Comparison of ENCODE assay signal across 7 cellular contexts in the genomic region with DNA sequence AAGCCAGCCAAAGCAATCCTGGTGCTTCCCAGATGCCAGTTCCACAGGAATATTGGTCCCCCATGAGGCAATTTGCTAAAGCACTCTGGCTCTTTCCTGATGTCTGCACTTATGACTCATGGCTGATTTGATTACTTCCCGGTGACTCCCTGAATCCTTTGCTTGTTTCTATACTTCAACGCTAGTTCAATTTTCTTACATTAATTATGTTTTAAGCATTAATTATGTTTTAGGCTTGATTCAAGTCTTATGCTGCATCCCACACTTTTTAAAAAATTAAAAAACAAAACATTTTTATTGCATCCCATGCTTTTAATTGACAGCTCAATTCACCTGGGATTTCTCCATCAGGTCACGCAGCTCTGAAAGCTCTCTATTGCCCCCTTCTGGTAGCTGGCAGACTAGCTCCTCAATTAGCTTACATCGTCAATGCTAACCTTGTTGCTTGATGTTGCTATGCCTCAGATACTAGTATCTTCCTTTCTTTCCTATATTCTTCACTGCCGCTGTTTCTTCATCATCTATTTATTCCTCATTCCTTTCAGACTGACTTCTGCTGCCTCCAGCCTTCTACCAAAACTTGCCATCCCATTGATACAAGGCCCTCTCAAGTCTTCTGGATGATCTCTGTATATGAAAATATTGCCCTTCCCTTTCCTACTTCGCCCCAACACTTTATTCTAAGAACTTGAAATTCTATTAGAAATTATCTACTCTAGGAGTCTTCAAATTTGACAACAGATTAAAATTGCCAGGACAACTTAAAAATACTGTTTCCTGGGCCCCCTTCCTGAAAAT.
DNase-seq lines count a peak whose midpoint lies in the region; ATAC-seq and TF ChIP-seq lines count a peak whose summit lies in the region.

No MANE protein-coding gene starts in this region.

- DNase-seq in NCI-H1930 (lab: John Stamatoyannopoulos, UW), result peak; percentile 46 to 67
- peak; percentile 68 for DNase-seq in WERI-Rb-1
- peak; percentile 80 to 84 for DNase-seq in cardiac fibroblast (ENCODE audit: low read depth in 2 of 2)
- DNase-seq in kidney glomerular epithelial cell (lab: John Stamatoyannopoulos, UW), result peak; percentile 94
- DNase-seq in stimulated activated CD4-positive, alpha-beta T cell treated with anti-CD3 and anti-CD28 coated beads, Interleukin-4, amount 100 ng/mL, for 4 hours, result peak; percentile 35 to 50

- H3K9me3 ChIP-seq in WERI-Rb-1 (ENCODE audit: severe bottlenecking), result no peaks in the 10 kb centered on the region

- H3K27me3 ChIP-seq in WERI-Rb-1 (ENCODE audit: insufficient read depth, low read depth, severe bottlenecking), result no peaks in the 10 kb centered on the region

- H3K27ac ChIP-seq in WERI-Rb-1, result no peak overlapping the region

- H3K4me3 ChIP-seq in WERI-Rb-1 (ENCODE audit: low read depth, low read length) (no peak overlapping the region), cardiac fibroblast (replicated peaks in 1 of 2; ENCODE audit: low read depth in 2 of 2, low read length in 2 of 2) (no peak overlapping the region)

- no peaks in the 10 kb centered on the region for H3K36me3 ChIP-seq in WERI-Rb-1

- peak; percentile 79 for ATAC-seq in HG02759 (IDR thresholded peaks at IDR 0.05; ENCODE audit: unreplicated experiment)

- TF ChIP-seq CTCF in GM12874 (IDR thresholded peaks at IDR 0.05; ENCODE audit: insufficient read depth, low read depth, low read length) (peak; percentile 83), WERI-Rb-1 (IDR thresholded peaks at IDR 0.05; ENCODE audit: low read depth, low read length) (peak; percentile 85), cardiac fibroblast (IDR thresholded peaks at IDR 0.05; ENCODE audit: low read depth, low read length) (peak; percentile 95)

Comparison
In these comparisons a context has a peak if more than half of its experiments do, and no peak if none do; other contexts are left out.
1. DNase-seq: peak in every context shown above with its lines; median percentile 94 in kidney glomerular epithelial cell; 82 in cardiac fibroblast; 68 in WERI-Rb-1; 56 in NCI-H1930; 42 in stimulated activated CD4-positive, alpha-beta T cell treated with anti-CD3 and anti-CD28 coated beads, Interleukin-4, amount 100 ng/mL, for 4 hours.